1 cellular context compared by ENCODE assay signal in genomic region chr12:101280006-101280505, GRCh38.
TF ChIP-seq lines count a peak whose summit lies in the region.

UTP20 (plus strand) TSS chr12:101280105; CDS start chr12:101280283, 178 bp downstream.

TF ChIP-seq in HepG2, 621 proteins besides CTCF, POLR2A, EP300 and RAD21 (continued from another document and continues in another):
- no peak for TF ChIP-seq PBX3 (CRISPR knock-in tag; IDR thresholded peaks at IDR 0.05; ENCODE audit: borderline replicate concordance)
- peak; percentile 74 for TF ChIP-seq HDAC2 (CRISPR knock-in tag; IDR thresholded peaks at IDR 0.05)
- no peak for TF ChIP-seq AFF4 (CRISPR knock-in tag; IDR thresholded peaks at IDR 0.05)
- TF ChIP-seq ZFP36L1 (CRISPR knock-in tag; IDR thresholded peaks at IDR 0.05): no peak
- no peak for TF ChIP-seq ZKSCAN1 (IDR thresholded peaks at IDR 0.05; ENCODE audit: low read length)
- TF ChIP-seq ZNF639 (CRISPR knock-in tag; conservative IDR thresholded peaks at IDR 0.05): no peak
- TF ChIP-seq STAT5B (CRISPR knock-in tag; IDR thresholded peaks at IDR 0.05): no peak
- no peak for TF ChIP-seq ZNF275 (CRISPR knock-in tag; IDR thresholded peaks at IDR 0.05; ENCODE audit: borderline replicate concordance)
- TF ChIP-seq PLSCR1 (CRISPR knock-in tag; IDR thresholded peaks at IDR 0.05; ENCODE audit: borderline replicate concordance): no peak
- no peak for TF ChIP-seq ZBTB42 (CRISPR knock-in tag; IDR thresholded peaks at IDR 0.05)
- TF ChIP-seq SRF (IDR thresholded peaks at IDR 0.05; ENCODE audit: low read depth, low read length): no peak
- 0 out of 2 replicates have a peak, but pooled peaks have one; percentile 19 for TF ChIP-seq GATAD2A (CRISPR knock-in tag; IDR thresholded peaks at IDR 0.05)
- no peak for TF ChIP-seq IKZF5 (CRISPR knock-in tag; IDR thresholded peaks at IDR 0.05)
- TF ChIP-seq NCOA5 (CRISPR knock-in tag; IDR thresholded peaks at IDR 0.05): peak; percentile 87; the same call in 1 of the 2 replicates
- no peak for TF ChIP-seq ZNF276 (CRISPR knock-in tag; IDR thresholded peaks at IDR 0.05; ENCODE audit: low read depth)
- TF ChIP-seq DNMT3B (CRISPR knock-in tag; conservative IDR thresholded peaks at IDR 0.05): no peak
- 0 out of 2 replicates have a peak, but pooled peaks have one; percentile 42 for TF ChIP-seq ZBTB33 (CRISPR knock-in tag; IDR thresholded peaks at IDR 0.05)
- TF ChIP-seq ZNF337 (CRISPR knock-in tag; IDR thresholded peaks at IDR 0.05; ENCODE audit: borderline replicate concordance, low read depth): no peak
- no peak for TF ChIP-seq PLRG1 (conservative IDR thresholded peaks at IDR 0.05)
- no peak for TF ChIP-seq TFAP4 (IDR thresholded peaks at IDR 0.05; ENCODE audit: borderline replicate concordance, low read depth)
- TF ChIP-seq SATB2 (CRISPR knock-in tag; IDR thresholded peaks at IDR 0.05): no peak
- no peak for TF ChIP-seq ZNF256 (CRISPR knock-in tag; conservative IDR thresholded peaks at IDR 0.05)
- TF ChIP-seq MATR3 (CRISPR knock-in tag; IDR thresholded peaks at IDR 0.05): no peak
- TF ChIP-seq RARG (CRISPR knock-in tag; IDR thresholded peaks at IDR 0.05; ENCODE audit: low read depth): no peak
- TF ChIP-seq CCAR2 (optimal IDR thresholded peaks at IDR 0.05; ENCODE audit: low read depth, low read length): no peak
- peak; percentile 45; the same call in 1 of the 2 replicates for TF ChIP-seq BORCS8-MEF2B (CRISPR knock-in tag; IDR thresholded peaks at IDR 0.05)
- no peak for TF ChIP-seq SMC3 (IDR thresholded peaks at IDR 0.05; ENCODE audit: low read length)
- peak; percentile 98 for TF ChIP-seq KAT8 (CRISPR knock-in tag; IDR thresholded peaks at IDR 0.05)
- no peak for TF ChIP-seq SPEN (CRISPR knock-in tag; IDR thresholded peaks at IDR 0.05; ENCODE audit: low read depth)
- no peak for TF ChIP-seq EHMT2 (IDR thresholded peaks at IDR 0.05; ENCODE audit: borderline replicate concordance, low read depth, low read length)
- peak; percentile 31; the same call in 1 of the 2 replicates for TF ChIP-seq DR1 (CRISPR knock-in tag; IDR thresholded peaks at IDR 0.05)
- 0 out of 2 replicates have a peak, but pooled peaks have one; percentile 49 for TF ChIP-seq PITX1 (CRISPR knock-in tag; IDR thresholded peaks at IDR 0.05)
- no peak for TF ChIP-seq ZC3H4 (CRISPR knock-in tag; IDR thresholded peaks at IDR 0.05; ENCODE audit: borderline replicate concordance)
- peak; percentile 86 for TF ChIP-seq MYC (CRISPR knock-in tag; IDR thresholded peaks at IDR 0.05; ENCODE audit: borderline replicate concordance)
- TF ChIP-seq ZNF619 (CRISPR knock-in tag; IDR thresholded peaks at IDR 0.05): no peak
- TF ChIP-seq NKX3-1 (CRISPR knock-in tag; IDR thresholded peaks at IDR 0.05): 0 out of 2 replicates have a peak, but pooled peaks have one; percentile 47
- TF ChIP-seq SRSF4 (IDR thresholded peaks at IDR 0.05; ENCODE audit: low read depth, low read length, poor library complexity, severe bottlenecking): no peak
- no peak for TF ChIP-seq NR3C1 (CRISPR knock-in tag; IDR thresholded peaks at IDR 0.05)
- TF ChIP-seq RAD51 (IDR thresholded peaks at IDR 0.05; ENCODE audit: borderline replicate concordance): peak; percentile 84
- TF ChIP-seq ZNF75D (CRISPR knock-in tag; IDR thresholded peaks at IDR 0.05; ENCODE audit: borderline replicate concordance): no peak
- no peak for TF ChIP-seq ZNF660 (CRISPR knock-in tag; IDR thresholded peaks at IDR 0.05; ENCODE audit: borderline replicate concordance, low read depth)
- TF ChIP-seq ZNF781 (CRISPR knock-in tag; IDR thresholded peaks at IDR 0.05; ENCODE audit: borderline replicate concordance, not compliant biosample characterization): peak; percentile 89
- TF ChIP-seq ZNF3 (CRISPR knock-in tag; IDR thresholded peaks at IDR 0.05): no peak
- no peak for TF ChIP-seq HDAC6 (IDR thresholded peaks at IDR 0.05; ENCODE audit: low read depth, low read length)
- no peak for TF ChIP-seq CENPBD1 (CRISPR knock-in tag; IDR thresholded peaks at IDR 0.05; ENCODE audit: borderline replicate concordance, low read depth)
- peak; percentile 96 for TF ChIP-seq PHF20 (CRISPR knock-in tag; IDR thresholded peaks at IDR 0.05)
- no peak for TF ChIP-seq ZNF776 (CRISPR knock-in tag; IDR thresholded peaks at IDR 0.05)
- no peak for TF ChIP-seq SP1 (IDR thresholded peaks at IDR 0.05)
- peak; percentile 54; the same call in 1 of the 2 replicates for TF ChIP-seq SP1 (CRISPR knock-in tag; IDR thresholded peaks at IDR 0.05)
- TF ChIP-seq HIVEP1 (CRISPR knock-in tag; IDR thresholded peaks at IDR 0.05): peak; percentile 45; the same call in 1 of the 2 replicates
- TF ChIP-seq ATF2 (CRISPR knock-in tag; IDR thresholded peaks at IDR 0.05): no peak
- TF ChIP-seq ZNF598 (CRISPR knock-in tag; IDR thresholded peaks at IDR 0.05; ENCODE audit: borderline replicate concordance): peak; percentile 40; the same call in 1 of the 2 replicates
- TF ChIP-seq ZNF709 (CRISPR knock-in tag; IDR thresholded peaks at IDR 0.05): no peak
- no peak for TF ChIP-seq GFI1 (CRISPR knock-in tag; IDR thresholded peaks at IDR 0.05; ENCODE audit: borderline replicate concordance)
